35 cellular contexts compared by ENCODE assay signal in genomic region chr18:54726143-54726542, GRCh38.
"Had no signal": no experiment of that assay in that cellular context is flagged by ENCODE, and none has a peak within 500 bp of the region (broad histone marks: within the 10 kb centered on the region; RNA-seq: fewer than 3 reads in every experiment).

No MANE protein-coding gene starts in this region.

- H3K36me3 ChIP-seq: MG63 had no signal

- H3K9me3 ChIP-seq: MG63 had no signal

- H3K27me3 ChIP-seq: MG63 had no signal

- H3K4me3 ChIP-seq: MG63 had no signal

- DNase-seq: Karpas-422, Kasumi-1, MG63, MM.1S, MV-4-11, NCI-H1048, NCI-H1092, NCI-H1092 treated with DMSO at 0.1 percent for 48 hours, NCI-H1105, NCI-H1105 treated with DMSO at 0.1 percent for 48 hours, NCI-H1417, NCI-H1417 treated with DMSO at 0.1 percent for 48 hours, NCI-H1436, NCI-H1436 treated with DMSO at 0.1 percent for 48 hours, NCI-H146, NCI-H1694, NCI-H1694 treated with DMSO at 0.1 percent for 48 hours, NCI-H187, NCI-H187 treated with DMSO at 0.1 percent for 48 hours, NCI-H1930, NCI-H2029, NCI-H2029 treated with DMSO at 0.1 percent for 48 hours, NCI-H2081, NCI-H2081 treated with DMSO at 0.1 percent for 48 hours, NCI-H2107, NCI-H2171, NCI-H2171 treated with DMSO at 0.1 percent for 48 hours, NCI-H2227 treated with DMSO at 0.1 percent for 48 hours, NCI-H226, NCI-H345, NCI-H446, NCI-H446 treated with DMSO at 0.1 percent for 48 hours, NCI-H510A, NCI-H510A treated with DMSO at 0.1 percent for 48 hours, NCI-H524 had no signal
